In genomic region chr5:87367243-87367642, GRCh38 we compare ENCODE assay signal across 24 cellular contexts.
"Had no signal": no experiment of that assay in that cellular context is flagged by ENCODE, and none has a peak within 500 bp of the region (broad histone marks: within the 10 kb centered on the region; RNA-seq: fewer than 3 reads in every experiment).

No MANE protein-coding gene starts in this region.

- H3K4me3 ChIP-seq: left ventricle myocardium inferior, pancreas, prostate gland, skin epidermis, spleen, tibial nerve, uterus had no signal

- DNase-seq: hippocampal formation; left colon; left ventricle myocardium inferior; naive thymus-derived CD8-positive, alpha-beta T cell; nucleus accumbens; retina; right cardiac atrium; spleen; stimulated activated CD4-positive, alpha-beta T cell treated with anti-CD3 and anti-CD28 coated beads, Interleukin-4, amount 100 ng/mL, for 24 hours; stimulated activated naive CD4-positive, alpha-beta T cell; substantia nigra; uterus had no signal

- H3K4me3 Mint-ChIP-seq: memory B cell; naive thymus-derived CD8-positive, alpha-beta T cell; nephron; neural crest cell; stimulated activated effector memory CD8-positive, alpha-beta T cell treated with anti-CD3 and anti-CD28 coated beads, Interleukin-12 subunit alpha, Interleukin-12 subunit beta, amount 100 ng/mL, for 72 hours; stimulated activated naive CD8-positive, alpha-beta T cell treated with anti-CD3 and anti-CD28 coated beads, Interleukin-15, Interleukin-2, amounts not matched to agents 100 ng/mL and 50 ng/mL, for 24 hours; type B pancreatic cell had no signal

- H3K27me3 Mint-ChIP-seq: memory B cell; naive thymus-derived CD8-positive, alpha-beta T cell; stimulated activated naive CD8-positive, alpha-beta T cell treated with anti-CD3 and anti-CD28 coated beads, Interleukin-15, Interleukin-2, amounts not matched to agents 100 ng/mL and 50 ng/mL, for 24 hours; type B pancreatic cell had no signal

- H3K4me1 ChIP-seq: pancreas, prostate gland, spleen, uterus had no signal

- H3K9me3 Mint-ChIP-seq: memory B cell; naive thymus-derived CD8-positive, alpha-beta T cell; nephron; neural crest cell; stimulated activated effector memory CD8-positive, alpha-beta T cell treated with anti-CD3 and anti-CD28 coated beads, Interleukin-12 subunit alpha, Interleukin-12 subunit beta, amount 100 ng/mL, for 72 hours; stimulated activated naive CD8-positive, alpha-beta T cell treated with anti-CD3 and anti-CD28 coated beads, Interleukin-15, Interleukin-2, amounts not matched to agents 100 ng/mL and 50 ng/mL, for 24 hours; type B pancreatic cell had no signal

- H3K27ac ChIP-seq: pancreas, prostate gland, skin epidermis, spleen, tibial nerve, uterus had no signal

- H3K9me3 ChIP-seq: left ventricle myocardium inferior, pancreas, prostate gland, spleen, tibial nerve, uterus had no signal

- H3K27me3 ChIP-seq: pancreas, spleen, tibial nerve, uterus had no signal

- H3K36me3 ChIP-seq: prostate gland, uterus had no signal

- ATAC-seq: left colon; right cardiac atrium; sciatic nerve; stimulated activated effector memory CD8-positive, alpha-beta T cell treated with anti-CD3 and anti-CD28 coated beads, Interleukin-12 subunit alpha, Interleukin-12 subunit beta, amount 100 ng/mL, for 72 hours had no signal

- H3K27ac Mint-ChIP-seq: memory B cell; nephron; stimulated activated effector memory CD8-positive, alpha-beta T cell treated with anti-CD3 and anti-CD28 coated beads, Interleukin-12 subunit alpha, Interleukin-12 subunit beta, amount 100 ng/mL, for 72 hours; stimulated activated naive CD8-positive, alpha-beta T cell treated with anti-CD3 and anti-CD28 coated beads, Interleukin-15, Interleukin-2, amounts not matched to agents 100 ng/mL and 50 ng/mL, for 24 hours; type B pancreatic cell had no signal

- FAIRE-seq: kidney, pancreas had no signal

- H3K4me1 Mint-ChIP-seq: memory B cell; neural crest cell; stimulated activated effector memory CD8-positive, alpha-beta T cell treated with anti-CD3 and anti-CD28 coated beads, Interleukin-12 subunit alpha, Interleukin-12 subunit beta, amount 100 ng/mL, for 72 hours had no signal
